ENCODE assay signal across 2 cellular contexts in the genomic region with DNA sequence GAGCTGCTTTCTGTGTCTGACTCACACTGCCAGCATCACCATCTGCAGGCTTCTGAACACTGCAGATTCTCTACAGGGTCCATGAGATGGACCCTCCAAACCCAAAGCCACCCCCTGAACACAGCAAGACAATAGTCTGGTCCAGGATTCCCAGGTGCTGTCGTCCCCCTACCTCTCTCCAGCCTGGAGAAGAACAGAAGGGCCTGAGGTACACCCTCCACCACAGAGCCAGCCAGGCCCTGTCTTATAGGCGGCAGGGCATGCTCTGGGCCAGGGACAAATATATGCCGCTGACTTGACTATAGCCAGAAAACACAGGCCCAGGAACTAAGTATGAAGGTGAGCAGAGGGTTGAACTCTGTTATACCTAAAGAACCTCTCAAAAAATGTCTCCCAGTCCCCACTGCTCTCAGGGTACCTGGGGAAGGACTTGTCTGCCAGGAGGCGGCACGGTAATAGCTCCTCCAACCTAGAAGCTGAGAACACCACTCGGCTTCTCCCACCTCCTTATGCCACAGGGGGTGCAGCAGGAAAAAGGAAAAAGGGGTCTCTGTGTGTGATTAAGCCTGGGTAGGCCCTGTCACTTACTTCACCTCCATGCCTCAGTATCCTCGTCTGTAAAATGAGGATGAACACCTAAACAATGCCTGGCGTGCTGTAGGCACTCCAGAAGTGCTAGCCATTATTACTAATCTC.
TF ChIP-seq lines count a peak whose summit lies in the region.

No MANE protein-coding gene starts in this region.

TF ChIP-seq in A549, 52 proteins besides CTCF, POLR2A, EP300 and RAD21 (continued from another document):
- no peak for TF ChIP-seq NFE2L2 (conservative IDR thresholded peaks at IDR 0.05; ENCODE audit: low read length)
- no peak for TF ChIP-seq HOXB5 (CRISPR knock-in tag; IDR thresholded peaks at IDR 0.05)
- no peak for TF ChIP-seq BHLHE40 (IDR thresholded peaks at IDR 0.05; ENCODE audit: low read depth, low read length)
- no peak for TF ChIP-seq MAZ (IDR thresholded peaks at IDR 0.05; ENCODE audit: borderline replicate concordance, low read depth, low read length)
- TF ChIP-seq ESRRA (IDR thresholded peaks at IDR 0.05; ENCODE audit: borderline replicate concordance, low read length), result no peak
- no peak for TF ChIP-seq CBX8 (IDR thresholded peaks at IDR 0.05)

TF ChIP-seq in K562, 482 proteins besides CTCF, POLR2A, EP300 and RAD21 (continued from another document):
- TF ChIP-seq, protein P1, sequence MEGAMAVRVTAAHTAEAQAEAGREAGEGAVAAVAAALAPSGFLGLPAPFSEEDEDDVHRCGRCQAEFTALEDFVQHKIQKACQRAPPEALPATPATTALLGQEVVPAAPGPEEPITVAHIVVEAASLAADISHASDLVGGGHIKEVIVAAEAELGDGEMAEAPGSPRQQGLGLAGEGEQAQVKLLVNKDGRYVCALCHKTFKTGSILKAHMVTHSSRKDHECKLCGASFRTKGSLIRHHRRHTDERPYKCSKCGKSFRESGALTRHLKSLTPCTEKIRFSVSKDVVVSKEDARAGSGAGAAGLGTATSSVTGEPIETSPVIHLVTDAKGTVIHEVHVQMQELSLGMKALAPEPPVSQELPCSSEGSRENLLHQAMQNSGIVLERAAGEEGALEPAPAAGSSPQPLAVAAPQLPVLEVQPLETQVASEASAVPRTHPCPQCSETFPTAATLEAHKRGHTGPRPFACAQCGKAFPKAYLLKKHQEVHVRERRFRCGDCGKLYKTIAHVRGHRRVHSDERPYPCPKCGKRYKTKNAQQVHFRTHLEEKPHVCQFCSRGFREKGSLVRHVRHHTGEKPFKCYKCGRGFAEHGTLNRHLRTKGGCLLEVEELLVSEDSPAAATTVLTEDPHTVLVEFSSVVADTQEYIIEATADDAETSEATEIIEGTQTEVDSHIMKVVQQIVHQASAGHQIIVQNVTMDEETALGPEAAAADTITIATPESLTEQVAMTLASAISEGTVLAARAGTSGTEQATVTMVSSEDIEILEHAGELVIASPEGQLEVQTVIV (CRISPR knock-in tag; IDR thresholded peaks at IDR 0.05; ENCODE audit: borderline replicate concordance), result no peak
- TF ChIP-seq, protein P2, sequence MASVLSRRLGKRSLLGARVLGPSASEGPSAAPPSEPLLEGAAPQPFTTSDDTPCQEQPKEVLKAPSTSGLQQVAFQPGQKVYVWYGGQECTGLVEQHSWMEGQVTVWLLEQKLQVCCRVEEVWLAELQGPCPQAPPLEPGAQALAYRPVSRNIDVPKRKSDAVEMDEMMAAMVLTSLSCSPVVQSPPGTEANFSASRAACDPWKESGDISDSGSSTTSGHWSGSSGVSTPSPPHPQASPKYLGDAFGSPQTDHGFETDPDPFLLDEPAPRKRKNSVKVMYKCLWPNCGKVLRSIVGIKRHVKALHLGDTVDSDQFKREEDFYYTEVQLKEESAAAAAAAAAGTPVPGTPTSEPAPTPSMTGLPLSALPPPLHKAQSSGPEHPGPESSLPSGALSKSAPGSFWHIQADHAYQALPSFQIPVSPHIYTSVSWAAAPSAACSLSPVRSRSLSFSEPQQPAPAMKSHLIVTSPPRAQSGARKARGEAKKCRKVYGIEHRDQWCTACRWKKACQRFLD (CRISPR knock-in tag; IDR thresholded peaks at IDR 0.05), result no peak
- TF ChIP-seq, protein P3, sequence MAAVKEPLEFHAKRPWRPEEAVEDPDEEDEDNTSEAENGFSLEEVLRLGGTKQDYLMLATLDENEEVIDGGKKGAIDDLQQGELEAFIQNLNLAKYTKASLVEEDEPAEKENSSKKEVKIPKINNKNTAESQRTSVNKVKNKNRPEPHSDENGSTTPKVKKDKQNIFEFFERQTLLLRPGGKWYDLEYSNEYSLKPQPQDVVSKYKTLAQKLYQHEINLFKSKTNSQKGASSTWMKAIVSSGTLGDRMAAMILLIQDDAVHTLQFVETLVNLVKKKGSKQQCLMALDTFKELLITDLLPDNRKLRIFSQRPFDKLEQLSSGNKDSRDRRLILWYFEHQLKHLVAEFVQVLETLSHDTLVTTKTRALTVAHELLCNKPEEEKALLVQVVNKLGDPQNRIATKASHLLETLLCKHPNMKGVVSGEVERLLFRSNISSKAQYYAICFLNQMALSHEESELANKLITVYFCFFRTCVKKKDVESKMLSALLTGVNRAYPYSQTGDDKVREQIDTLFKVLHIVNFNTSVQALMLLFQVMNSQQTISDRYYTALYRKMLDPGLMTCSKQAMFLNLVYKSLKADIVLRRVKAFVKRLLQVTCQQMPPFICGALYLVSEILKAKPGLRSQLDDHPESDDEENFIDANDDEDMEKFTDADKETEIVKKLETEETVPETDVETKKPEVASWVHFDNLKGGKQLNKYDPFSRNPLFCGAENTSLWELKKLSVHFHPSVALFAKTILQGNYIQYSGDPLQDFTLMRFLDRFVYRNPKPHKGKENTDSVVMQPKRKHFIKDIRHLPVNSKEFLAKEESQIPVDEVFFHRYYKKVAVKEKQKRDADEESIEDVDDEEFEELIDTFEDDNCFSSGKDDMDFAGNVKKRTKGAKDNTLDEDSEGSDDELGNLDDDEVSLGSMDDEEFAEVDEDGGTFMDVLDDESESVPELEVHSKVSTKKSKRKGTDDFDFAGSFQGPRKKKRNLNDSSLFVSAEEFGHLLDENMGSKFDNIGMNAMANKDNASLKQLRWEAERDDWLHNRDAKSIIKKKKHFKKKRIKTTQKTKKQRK (IDR thresholded peaks at IDR 0.05; ENCODE audit: borderline replicate concordance, low read depth, low read length), result no peak
- TF ChIP-seq BHLHE40 (IDR thresholded peaks at IDR 0.05; ENCODE audit: low read length) (no peak), ZNF507 (tag; conservative IDR thresholded peaks at IDR 0.05) (no peak), CHD2 (IDR thresholded peaks at IDR 0.05; ENCODE audit: low read depth, low read length) (no peak), PCBP2 (IDR thresholded peaks at IDR 0.05; ENCODE audit: low read depth, low read length, poor library complexity, severe bottlenecking) (no peak), FOXM1 (IDR thresholded peaks at IDR 0.05; ENCODE audit: low read depth) (no peak), FOXM1 (CRISPR knock-in tag; IDR thresholded peaks at IDR 0.05; ENCODE audit: low read depth) (no peak)
- TF ChIP-seq, protein P4, sequence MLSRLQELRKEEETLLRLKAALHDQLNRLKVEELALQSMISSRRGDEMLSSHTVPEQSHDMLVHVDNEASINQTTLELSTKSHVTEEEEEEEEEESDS (CRISPR knock-in tag; IDR thresholded peaks at IDR 0.05), result no peak
- TF ChIP-seq, protein P5, sequence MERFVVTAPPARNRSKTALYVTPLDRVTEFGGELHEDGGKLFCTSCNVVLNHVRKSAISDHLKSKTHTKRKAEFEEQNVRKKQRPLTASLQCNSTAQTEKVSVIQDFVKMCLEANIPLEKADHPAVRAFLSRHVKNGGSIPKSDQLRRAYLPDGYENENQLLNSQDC (CRISPR knock-in tag; IDR thresholded peaks at IDR 0.05), result no peak
- TF ChIP-seq, protein P6, sequence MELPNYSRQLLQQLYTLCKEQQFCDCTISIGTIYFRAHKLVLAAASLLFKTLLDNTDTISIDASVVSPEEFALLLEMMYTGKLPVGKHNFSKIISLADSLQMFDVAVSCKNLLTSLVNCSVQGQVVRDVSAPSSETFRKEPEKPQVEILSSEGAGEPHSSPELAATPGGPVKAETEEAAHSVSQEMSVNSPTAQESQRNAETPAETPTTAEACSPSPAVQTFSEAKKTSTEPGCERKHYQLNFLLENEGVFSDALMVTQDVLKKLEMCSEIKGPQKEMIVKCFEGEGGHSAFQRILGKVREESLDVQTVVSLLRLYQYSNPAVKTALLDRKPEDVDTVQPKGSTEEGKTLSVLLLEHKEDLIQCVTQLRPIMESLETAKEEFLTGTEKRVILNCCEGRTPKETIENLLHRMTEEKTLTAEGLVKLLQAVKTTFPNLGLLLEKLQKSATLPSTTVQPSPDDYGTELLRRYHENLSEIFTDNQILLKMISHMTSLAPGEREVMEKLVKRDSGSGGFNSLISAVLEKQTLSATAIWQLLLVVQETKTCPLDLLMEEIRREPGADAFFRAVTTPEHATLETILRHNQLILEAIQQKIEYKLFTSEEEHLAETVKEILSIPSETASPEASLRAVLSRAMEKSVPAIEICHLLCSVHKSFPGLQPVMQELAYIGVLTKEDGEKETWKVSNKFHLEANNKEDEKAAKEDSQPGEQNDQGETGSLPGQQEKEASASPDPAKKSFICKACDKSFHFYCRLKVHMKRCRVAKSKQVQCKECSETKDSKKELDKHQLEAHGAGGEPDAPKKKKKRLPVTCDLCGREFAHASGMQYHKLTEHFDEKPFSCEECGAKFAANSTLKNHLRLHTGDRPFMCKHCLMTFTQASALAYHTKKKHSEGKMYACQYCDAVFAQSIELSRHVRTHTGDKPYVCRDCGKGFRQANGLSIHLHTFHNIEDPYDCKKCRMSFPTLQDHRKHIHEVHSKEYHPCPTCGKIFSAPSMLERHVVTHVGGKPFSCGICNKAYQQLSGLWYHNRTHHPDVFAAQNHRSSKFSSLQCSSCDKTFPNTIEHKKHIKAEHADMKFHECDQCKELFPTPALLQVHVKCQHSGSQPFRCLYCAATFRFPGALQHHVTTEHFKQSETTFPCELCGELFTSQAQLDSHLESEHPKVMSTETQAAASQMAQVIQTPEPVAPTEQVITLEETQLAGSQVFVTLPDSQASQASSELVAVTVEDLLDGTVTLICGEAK (IDR thresholded peaks at IDR 0.05), result no peak
- TF ChIP-seq, protein P6 (CRISPR knock-in tag; IDR thresholded peaks at IDR 0.05), result no peak
